In genomic region chr2:180682871-180683270, GRCh38 we compare ENCODE assay signal across 39 cellular contexts.
"Had no signal": no experiment of that assay in that cellular context is flagged by ENCODE, and none has a peak within 500 bp of the region (broad histone marks: within the 10 kb centered on the region; RNA-seq: fewer than 3 reads in every experiment).

No MANE protein-coding gene starts in this region.

- H3K4me3 ChIP-seq: adrenal gland, ascending aorta, body of pancreas, breast epithelium, cardiac muscle cell had no signal

- H3K27me3 ChIP-seq: ascending aorta, body of pancreas, brain microvascular endothelial cell, breast epithelium, cardiac muscle cell had no signal

- H3K4me3 Mint-ChIP-seq: activated naive CD4-positive, alpha-beta T cell treated with anti-CD3 and anti-CD28 coated beads for 36 hours; activated naive CD4-positive, alpha-beta T cell treated with anti-CD3 and anti-CD28 coated beads, Interleukin-2, amount 10 ng/mL, durations not matched to agents 7 days and 5 days; activated naive CD4-positive, alpha-beta T cell treated with anti-CD3 and anti-CD28 coated beads, Interleukin-2, amount 50 U/mL, for 24 hours; activated naive CD8-positive, alpha-beta T cell; activated naive CD8-positive, alpha-beta T cell treated with anti-CD3 and anti-CD28 coated beads for 36 hours; activated naive CD8-positive, alpha-beta T cell treated with anti-CD3 and anti-CD28 coated beads, Interleukin-2, amount 10 ng/mL, durations not matched to agents 7 days and 5 days; activated naive CD8-positive, alpha-beta T cell treated with anti-CD3 and anti-CD28 coated beads, Interleukin-2, amount 50 U/mL, for 24 hours; activated T-cell treated with anti-CD3 and anti-CD28 coated beads, Interleukin-2, amount 50 U/mL, for 24 hours; activated T-cell treated with anti-CD3 and anti-CD28 coated beads, Interleukin-2, amount 50 U/mL, for 4 hours; activated T-cell treated with anti-CD3 and anti-CD28 coated beads, Interleukin-2, amount 50 U/mL, for 72 hours; activated T-helper 1 cell treated with anti-CD3 and anti-CD28 coated beads, Interleukin-12 subunit alpha, Interleukin-12 subunit beta, Interleukin-2, Interleukin-4 antibody, amounts not matched to agents 30 ng/mL and 10 ng/mL and 1 ng/mL, durations not matched to agents 14 hours and 24 hours and 36 hours; activated T-helper 17 cell treated with anti-CD3 and anti-CD28 coated beads, Interleukin-2, amount 50 U/mL, for 72 hours; brain; central memory CD8-positive, alpha-beta T cell had no signal

- H3K9me3 ChIP-seq: ascending aorta, body of pancreas, breast epithelium had no signal

- H3K4me1 Mint-ChIP-seq: activated naive CD4-positive, alpha-beta T cell treated with anti-CD3 and anti-CD28 coated beads, Interleukin-2, amount 10 ng/mL, durations not matched to agents 7 days and 5 days; activated naive CD4-positive, alpha-beta T cell treated with anti-CD3 and anti-CD28 coated beads, Interleukin-2, amount 50 U/mL, for 24 hours; activated naive CD8-positive, alpha-beta T cell treated with anti-CD3 and anti-CD28 coated beads for 36 hours; activated naive CD8-positive, alpha-beta T cell treated with anti-CD3 and anti-CD28 coated beads, Interleukin-2, amount 10 ng/mL, durations not matched to agents 7 days and 5 days; activated naive CD8-positive, alpha-beta T cell treated with anti-CD3 and anti-CD28 coated beads, Interleukin-2, amount 50 U/mL, for 24 hours; activated T-helper 17 cell treated with anti-CD3 and anti-CD28 coated beads, Interleukin-2, amount 50 U/mL, for 72 hours; central memory CD8-positive, alpha-beta T cell had no signal

- FAIRE-seq: astrocyte, bronchial epithelial cell had no signal

- H3K4me1 ChIP-seq: adrenal gland, ascending aorta, body of pancreas, breast epithelium had no signal

- H3K9me3 Mint-ChIP-seq: activated naive CD4-positive, alpha-beta T cell treated with anti-CD3 and anti-CD28 coated beads for 36 hours; activated naive CD4-positive, alpha-beta T cell treated with anti-CD3 and anti-CD28 coated beads, Interleukin-2, amount 10 ng/mL, durations not matched to agents 7 days and 5 days; activated naive CD4-positive, alpha-beta T cell treated with anti-CD3 and anti-CD28 coated beads, Interleukin-2, amount 50 U/mL, for 24 hours; activated naive CD4-positive, alpha-beta T cell treated with anti-CD3 and anti-CD28 coated beads, Interleukin-2, amount 50 U/mL, for 72 hours; activated naive CD8-positive, alpha-beta T cell treated with anti-CD3 and anti-CD28 coated beads for 36 hours; activated naive CD8-positive, alpha-beta T cell treated with anti-CD3 and anti-CD28 coated beads, Interleukin-2, amount 10 ng/mL, durations not matched to agents 7 days and 5 days; activated naive CD8-positive, alpha-beta T cell treated with anti-CD3 and anti-CD28 coated beads, Interleukin-2, amount 50 U/mL, for 24 hours; activated T-cell treated with anti-CD3 and anti-CD28 coated beads, Interleukin-2, amount 50 U/mL, for 24 hours; activated T-cell treated with anti-CD3 and anti-CD28 coated beads, Interleukin-2, amount 50 U/mL, for 4 hours; activated T-cell treated with anti-CD3 and anti-CD28 coated beads, Interleukin-2, amount 50 U/mL, for 72 hours; activated T-helper 1 cell treated with anti-CD3 and anti-CD28 coated beads, Interleukin-12 subunit alpha, Interleukin-12 subunit beta, Interleukin-2, Interleukin-4 antibody, amounts not matched to agents 30 ng/mL and 10 ng/mL and 1 ng/mL, durations not matched to agents 14 hours and 24 hours and 36 hours; activated T-helper 17 cell treated with anti-CD3 and anti-CD28 coated beads, Interleukin-2, amount 50 U/mL, for 72 hours; activated T-helper 2 cell treated with anti-CD3 and anti-CD28 coated beads, Interferon-gamma antibody, Interleukin-2, Interleukin-4, amounts not matched to agents 10 μg/mL and 5 μg/mL and 100 μg/mL, durations not matched to agents 14 hours and 24 hours and 36 hours; brain; central memory CD8-positive, alpha-beta T cell had no signal

- ATAC-seq: activated naive CD4-positive, alpha-beta T cell treated with anti-CD3 and anti-CD28 coated beads, Interleukin-2, amount 50 U/mL, for 72 hours; activated naive CD8-positive, alpha-beta T cell treated with anti-CD3 and anti-CD28 coated beads, Interleukin-2, amount 50 U/mL, for 24 hours; activated T-cell treated with anti-CD3 and anti-CD28 coated beads, Interleukin-2, amount 50 U/mL, for 4 hours; activated T-cell treated with anti-CD3 and anti-CD28 coated beads, Interleukin-2, amount 50 U/mL, for 72 hours; activated T-helper 17 cell treated with anti-CD3 and anti-CD28 coated beads, Interleukin-2, amount 50 U/mL, for 72 hours; body of pancreas had no signal

- H3K27ac ChIP-seq: adrenal gland, ascending aorta, body of pancreas, brain microvascular endothelial cell, breast epithelium, cardiac muscle cell had no signal

- H3K36me3 ChIP-seq: adrenal gland, ascending aorta, brain microvascular endothelial cell, breast epithelium, cardiac muscle cell had no signal

- H3K27ac Mint-ChIP-seq: activated naive CD4-positive, alpha-beta T cell treated with anti-CD3 and anti-CD28 coated beads for 36 hours; activated naive CD4-positive, alpha-beta T cell treated with anti-CD3 and anti-CD28 coated beads, Interleukin-2, amount 10 ng/mL, durations not matched to agents 7 days and 5 days; activated naive CD4-positive, alpha-beta T cell treated with anti-CD3 and anti-CD28 coated beads, Interleukin-2, amount 50 U/mL, for 24 hours; activated naive CD4-positive, alpha-beta T cell treated with anti-CD3 and anti-CD28 coated beads, Interleukin-2, amount 50 U/mL, for 72 hours; activated naive CD8-positive, alpha-beta T cell; activated naive CD8-positive, alpha-beta T cell treated with anti-CD3 and anti-CD28 coated beads for 36 hours; activated naive CD8-positive, alpha-beta T cell treated with anti-CD3 and anti-CD28 coated beads, Interleukin-2, amount 10 ng/mL, durations not matched to agents 7 days and 5 days; activated naive CD8-positive, alpha-beta T cell treated with anti-CD3 and anti-CD28 coated beads, Interleukin-2, amount 50 U/mL, for 24 hours; activated T-cell treated with anti-CD3 and anti-CD28 coated beads, Interleukin-2, amount 50 U/mL, for 24 hours; activated T-cell treated with anti-CD3 and anti-CD28 coated beads, Interleukin-2, amount 50 U/mL, for 72 hours; activated T-helper 1 cell treated with anti-CD3 and anti-CD28 coated beads, Interleukin-12 subunit alpha, Interleukin-12 subunit beta, Interleukin-2, Interleukin-4 antibody, amounts not matched to agents 30 ng/mL and 10 ng/mL and 1 ng/mL, durations not matched to agents 14 hours and 24 hours and 36 hours; activated T-helper 17 cell treated with anti-CD3 and anti-CD28 coated beads, Interleukin-2, amount 50 U/mL, for 72 hours; activated T-helper 2 cell treated with anti-CD3 and anti-CD28 coated beads, Interferon-gamma antibody, Interleukin-2, Interleukin-4, amounts not matched to agents 10 μg/mL and 5 μg/mL and 100 μg/mL, durations not matched to agents 14 hours and 24 hours and 36 hours; brain had no signal

- DNase-seq: activated effector memory CD4-positive, alpha-beta T cell treated with anti-CD3 and anti-CD28 coated beads, Interleukin-2, amount 50 U/mL, for 16 hours; activated effector memory CD4-positive, alpha-beta T cell treated with Interleukin-2 at 50 U/mL for 16 hours; activated gamma-delta T cell; activated gamma-delta T cell treated with Interleukin-2 at 50 U/mL for 16 hours; activated naive CD4-positive, alpha-beta T cell; activated naive CD4-positive, alpha-beta T cell treated with anti-CD3 and anti-CD28 coated beads for 36 hours; activated naive CD4-positive, alpha-beta T cell treated with anti-CD3 and anti-CD28 coated beads, Interleukin-2, amount 10 ng/mL, durations not matched to agents 7 days and 5 days; activated naive CD4-positive, alpha-beta T cell treated with anti-CD3 and anti-CD28 coated beads, Interleukin-2, amount 50 U/mL, for 16 hours; activated naive CD4-positive, alpha-beta T cell treated with Interleukin-2 at 50 U/mL for 16 hours; activated naive CD8-positive, alpha-beta T cell treated with anti-CD3 and anti-CD28 coated beads for 36 hours; activated naive CD8-positive, alpha-beta T cell treated with anti-CD3 and anti-CD28 coated beads, Interleukin-2, amount 10 ng/mL, durations not matched to agents 7 days and 5 days; activated naive CD8-positive, alpha-beta T cell treated with anti-CD3 and anti-CD28 coated beads, Interleukin-2, amount 50 U/mL, for 24 hours; activated T-cell treated with anti-CD3 and anti-CD28 coated beads, Interleukin-2, amount 50 U/mL, for 24 hours; activated T-cell treated with anti-CD3 and anti-CD28 coated beads, Interleukin-2, amount 50 U/mL, for 4 hours; activated T-cell treated with anti-CD3 and anti-CD28 coated beads, Interleukin-2, amount 50 U/mL, for 48 hours; activated T-cell treated with anti-CD3 and anti-CD28 coated beads, Interleukin-2, amount 50 U/mL, for 72 hours; adrenal gland; amniotic stem cell; amygdala; anterior cingulate cortex; aorta; body of pancreas; brain microvascular endothelial cell; caudate nucleus; central memory CD4-positive, alpha-beta T cell; cerebellar nuclear complex had no signal

- H3K36me3 Mint-ChIP-seq: activated naive CD4-positive, alpha-beta T cell treated with anti-CD3 and anti-CD28 coated beads, Interleukin-2, amount 10 ng/mL, durations not matched to agents 7 days and 5 days; activated naive CD4-positive, alpha-beta T cell treated with anti-CD3 and anti-CD28 coated beads, Interleukin-2, amount 50 U/mL, for 24 hours; activated naive CD4-positive, alpha-beta T cell treated with anti-CD3 and anti-CD28 coated beads, Interleukin-2, amount 50 U/mL, for 72 hours; activated naive CD8-positive, alpha-beta T cell; activated naive CD8-positive, alpha-beta T cell treated with anti-CD3 and anti-CD28 coated beads for 36 hours; activated naive CD8-positive, alpha-beta T cell treated with anti-CD3 and anti-CD28 coated beads, Interleukin-2, amount 10 ng/mL, durations not matched to agents 7 days and 5 days; brain had no signal
